8 cellular contexts compared by ENCODE assay signal in genomic region chr11:114060402-114061052, GRCh38. TPM values are rescaled to one million over a fixed set of nuclear protein-coding genes. Genes with fewer than 3 reads are reported as not detected.
DNase-seq lines count a peak whose midpoint lies in the region; ATAC-seq and TF ChIP-seq lines count a peak whose summit lies in the region.

No MANE protein-coding gene starts in this region.

- no peaks in the 10 kb centered on the region for H3K4me1 ChIP-seq in Panc1 (ENCODE audit: control insufficient read depth, insufficient read depth, low read length)

- peak; percentile 10 for DNase-seq in EL
- no peak for DNase-seq in Panc1 (ENCODE audit: low read depth, low spot score)
- DNase-seq in cerebellum (ENCODE audit: low spot score): peak; percentile 20
- DNase-seq in left kidney (ENCODE audit: low read depth, low spot score): peak; percentile 73
- peak; percentile 26 to 33 for DNase-seq in stimulated activated naive CD8-positive, alpha-beta T cell treated with anti-CD3 and anti-CD28 coated beads, Interleukin-15, amount 100 ng/mL, for 72 hours
- DNase-seq in SKM-1 treated with dmso at 0.1 percent for 144 hours (lab: John Stamatoyannopoulos, UW; ENCODE audit: unreplicated experiment): no peak
- no peak for DNase-seq in pons (ENCODE audit: low spot score)

- CTCF ChIA-PET in Panc1 (lab: Charles Lee): interaction anchor here (0.6 kb wide), 1 partner anchor 13 kb away, joined by 9 read pairs; no protein-coding TSS in a partner anchor

- H3K9me3 ChIP-seq in Panc1 (ENCODE audit: control insufficient read depth, insufficient read depth, low read depth, low read length): no peaks in the 10 kb centered on the region

- H3K36me3 ChIP-seq in Panc1 (ENCODE audit: control insufficient read depth, insufficient read depth, low read length): no peaks in the 10 kb centered on the region

- in situ Hi-C loops in Panc1 (cut with HindIII; ENCODE audit: low pct_unique_long_range_greater_than_20kb, low sequenced_read_pairs): no loop called here

- no peaks in the 10 kb centered on the region for H3K9me3 Mint-ChIP-seq in stimulated activated naive CD8-positive, alpha-beta T cell treated with anti-CD3 and anti-CD28 coated beads, Interleukin-15, amount 100 ng/mL, for 72 hours

- H3K27me3 ChIP-seq in Panc1 (ENCODE audit: control insufficient read depth, insufficient read depth, low read length): peaks cover 45% of the 10 kb centered on the region

- peak overlapping the region; percentile 61 to 92 for H3K27ac Mint-ChIP-seq in stimulated activated naive CD8-positive, alpha-beta T cell treated with anti-CD3 and anti-CD28 coated beads, Interleukin-15, amount 100 ng/mL, for 72 hours

- peaks cover 64% of the 10 kb centered on the region for H3K27me3 Mint-ChIP-seq in stimulated activated naive CD8-positive, alpha-beta T cell treated with anti-CD3 and anti-CD28 coated beads, Interleukin-15, amount 100 ng/mL, for 72 hours

- H3K4me1 Mint-ChIP-seq in stimulated activated naive CD8-positive, alpha-beta T cell treated with anti-CD3 and anti-CD28 coated beads, Interleukin-15, amount 100 ng/mL, for 72 hours: peaks cover 41% of the 10 kb centered on the region

- POLR2A ChIA-PET in Panc1 (lab: Charles Lee): no interaction called here

- no TSS peak for BruUV-seq in Panc1 (replicated peaks; lab: Mats Ljungman, UMichigan)

- H3K4me3 Mint-ChIP-seq in stimulated activated naive CD8-positive, alpha-beta T cell treated with anti-CD3 and anti-CD28 coated beads, Interleukin-15, amount 100 ng/mL, for 72 hours: peak overlapping the region; percentile 92 to 93

- H3K27ac ChIP-seq in Panc1 (ENCODE audit: low read length): no peak overlapping the region

- intact Hi-C loops in Panc1 (cut with micrococcal nuclease; ENCODE audit: unreplicated experiment): no loop called here

- H3K4me3 ChIP-seq in Panc1 (ENCODE audit: low read depth in 2 of 2, low read length in 2 of 2): peak overlapping the region; percentile 48 to 60

- ATAC-seq in Panc1: peak; percentile 77
- ATAC-seq in stimulated activated naive CD8-positive, alpha-beta T cell treated with anti-CD3 and anti-CD28 coated beads, Interleukin-15, amount 100 ng/mL, for 72 hours: peak; percentile 53
- no peak for ATAC-seq in HG03342 (IDR thresholded peaks at IDR 0.05; ENCODE audit: unreplicated experiment)

- TF ChIP-seq CTCF in Panc1 (IDR thresholded peaks at IDR 0.05): no peak

RNA-seq across cellular contexts. Expression of gene ZBTB16, which starts 1.0 kb away (rescaled TPM):
- total RNA-seq in Panc1 (2021; ENCODE audit: unreplicated experiment) (0.21 TPM), cerebellum (4.2 TPM)
- not detected for polyA plus RNA-seq in Panc1 (2012; ENCODE audit: insufficient read length)

Comparison
In these comparisons a context has a peak if more than half of its experiments do, and no peak if none do; other contexts are left out.
1. DNase-seq: peak in EL (single experiment), cerebellum (single experiment), left kidney (single experiment) and stimulated activated naive CD8-positive, alpha-beta T cell treated with anti-CD3 and anti-CD28 coated beads, Interleukin-15, amount 100 ng/mL, for 72 hours (2 of 2); none in Panc1 (single experiment), SKM-1 treated with dmso at 0.1 percent for 144 hours (single experiment) and pons (single experiment).